Comparison of ENCODE assay signal across 8 cellular contexts in the genomic region with DNA sequence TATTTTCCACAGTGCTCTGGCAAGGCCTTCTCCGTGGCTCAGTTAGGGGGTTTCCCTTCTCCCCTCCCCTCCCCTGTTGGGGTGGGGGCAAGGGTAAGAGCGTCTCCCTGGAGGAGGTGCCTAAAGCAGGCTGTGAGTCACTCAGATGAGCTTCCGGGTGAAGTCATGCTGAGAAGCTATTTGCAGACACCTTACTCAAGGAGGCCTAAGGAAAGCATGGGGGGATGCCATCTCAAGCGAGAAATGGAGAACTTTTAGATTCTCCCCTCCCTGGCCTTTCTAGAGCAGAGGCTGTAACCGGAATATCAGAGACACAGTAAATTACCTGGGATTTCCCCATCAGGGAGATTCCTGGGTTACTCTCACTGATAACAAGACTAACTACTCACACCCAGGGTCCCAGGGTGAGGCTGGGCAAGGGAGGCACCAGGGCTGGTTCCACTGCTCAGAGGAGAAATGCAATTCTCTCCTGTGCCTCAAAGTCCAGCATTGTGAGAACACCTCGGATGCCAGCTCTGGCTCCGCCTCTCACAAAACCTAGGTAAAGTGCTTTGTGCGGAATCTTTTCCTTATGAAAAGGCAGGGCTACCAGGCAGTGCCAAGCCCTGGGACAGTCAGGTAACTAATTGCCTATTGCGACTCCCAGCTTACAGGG.
DNase-seq lines count a peak whose midpoint lies in the region; TF ChIP-seq lines count a peak whose summit lies in the region.

No MANE protein-coding gene starts in this region.

- no peaks in the 10 kb centered on the region for H3K9me3 ChIP-seq in ES-I3 (ENCODE audit: control insufficient read depth, insufficient read depth, low read length)

- peaks cover 28% of the 10 kb centered on the region for H3K4me1 ChIP-seq in ES-I3 (ENCODE audit: insufficient read depth, low read length)

- H3K9ac ChIP-seq in ES-I3 (ENCODE audit: low read depth, low read length), result peak overlapping the region; percentile 32

- TF ChIP-seq CTCF in epithelial cell of esophagus (IDR thresholded peaks at IDR 0.05; ENCODE audit: insufficient read depth, low read depth, low read length, missing control alignments), result no peak

- DNase-seq in H4 (ENCODE audit: low spot score) (peak; percentile 79), Kasumi-1 (lab: John Stamatoyannopoulos, UW) (peak; percentile 35 to 69), epithelial cell of esophagus (ENCODE audit: low read depth) (peak; percentile 91), substantia nigra (lab: John Stamatoyannopoulos, UW) (no peak), DMS 273 treated with DMSO at 0.1 percent for 48 hours (lab: John Stamatoyannopoulos, UW) (no peak)
- peak; percentile 64 for DNase-seq in activated CD4-positive, alpha-beta T cell treated with anti-CD3 and anti-CD28 coated beads, Interleukin-2, amount 50 U/mL, for 1 hour
- DNase-seq in stimulated activated CD4-positive, alpha-beta T cell treated with anti-CD3 and anti-CD28 coated beads, Interleukin-12 subunit alpha, Interleukin-12 subunit beta, amount 100 ng/mL, for 48 hours (ENCODE audit: low read depth in 2 of 3, low spot score in 1 of 3), result peak; percentile 63 to 70 (median 66)

- no peak overlapping the region for H3K4me3 ChIP-seq in epithelial cell of esophagus (ENCODE audit: low read length)

- H3K27ac ChIP-seq in substantia nigra (ENCODE audit: low read depth, low read length, poor library complexity, severe bottlenecking), result no peak overlapping the region

- H3K36me3 ChIP-seq in ES-I3 (ENCODE audit: insufficient read depth, low read length), result no peaks in the 10 kb centered on the region

Comparison
In these comparisons a context has a peak if more than half of its experiments do, and no peak if none do; other contexts are left out.
1. DNase-seq: peak in H4 (single experiment), Kasumi-1 (2 of 2), activated CD4-positive, alpha-beta T cell treated with anti-CD3 and anti-CD28 coated beads, Interleukin-2, amount 50 U/mL, for 1 hour (single experiment), epithelial cell of esophagus (single experiment) and stimulated activated CD4-positive, alpha-beta T cell treated with anti-CD3 and anti-CD28 coated beads, Interleukin-12 subunit alpha, Interleukin-12 subunit beta, amount 100 ng/mL, for 48 hours (3 of 3); none in substantia nigra (0 of 49) and DMS 273 treated with DMSO at 0.1 percent for 48 hours (single experiment).